Comparison of ENCODE assay signal across 7 cellular contexts in the genomic region with DNA sequence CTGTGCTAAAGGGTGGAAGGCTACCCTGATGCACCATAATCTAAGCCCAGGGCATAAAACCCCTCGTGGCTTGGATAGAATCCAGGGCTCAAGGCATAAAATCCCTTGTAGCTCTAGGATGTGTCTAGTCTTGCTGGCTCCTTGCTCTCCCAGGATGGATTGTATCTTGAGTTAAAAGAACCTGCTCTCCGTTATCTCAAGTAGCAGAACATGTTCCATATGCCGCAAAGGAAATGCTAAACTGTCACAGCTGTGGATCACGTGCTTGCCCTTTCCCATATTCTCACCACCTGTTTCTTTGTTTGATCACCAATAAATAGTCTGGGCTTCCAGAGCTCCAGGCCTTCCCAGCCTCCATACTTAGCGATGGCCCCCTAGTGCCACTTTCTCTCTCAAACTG.
A peak's percentile ranks its signal among the peaks of the same experiment; 100 is the strongest.
DNase-seq lines count a peak whose midpoint lies in the region; TF ChIP-seq lines count a peak whose summit lies in the region.
"Not testable (repeated sequence)": the region's sequence is repeated elsewhere in the genome, so short reads cannot be mapped to it uniquely, and the experiment has no call there.

No MANE protein-coding gene starts in this region.

- DNase-seq in DMS 273 (lab: John Stamatoyannopoulos, UW; ENCODE audit: unreplicated experiment) (peak; percentile 60), HFF-Myc (ENCODE audit: extremely low read depth, low read depth) (peak; percentile 41), NCI-H2171 (lab: John Stamatoyannopoulos, UW) (peak; percentile 75), NCI-H524 treated with DMSO at 0.1 percent for 48 hours (lab: John Stamatoyannopoulos, UW) (peak; percentile 48), SHP77 (lab: John Stamatoyannopoulos, UW) (peak; percentile 2 to 7)
- DNase-seq in endothelial cell (ENCODE audit: low spot score); neural crest cell (ENCODE audit: low read depth, low spot score): not testable (repeated sequence)

- not testable (repeated sequence) for H3K4me3 ChIP-seq in HFF-Myc (replicated peaks; ENCODE audit: low read depth, low read length)

- peak overlapping the region; percentile 37 for H3K4me3 Mint-ChIP-seq in endothelial cell (ENCODE audit: unreplicated experiment)
- H3K4me3 Mint-ChIP-seq in neural crest cell = not testable (repeated sequence)

- peaks cover 22% of the 10 kb centered on the region for H3K36me3 Mint-ChIP-seq in endothelial cell (ENCODE audit: low read depth, unreplicated experiment)
- peaks cover 46% of the 10 kb centered on the region for H3K36me3 Mint-ChIP-seq in neural crest cell (ENCODE audit: low read depth)

- not testable (repeated sequence) for H3K27ac Mint-ChIP-seq in endothelial cell (ENCODE audit: unreplicated experiment)
- peak overlapping the region; percentile 5 for H3K27ac Mint-ChIP-seq in neural crest cell (ENCODE audit: unreplicated experiment)

- H3K4me1 Mint-ChIP-seq in endothelial cell (ENCODE audit: unreplicated experiment); neural crest cell: not testable (repeated sequence)

- H3K27me3 Mint-ChIP-seq in endothelial cell (ENCODE audit: unreplicated experiment); neural crest cell (ENCODE audit: low read depth): not testable (repeated sequence)

- not testable (repeated sequence) for H3K9me3 Mint-ChIP-seq in endothelial cell (ENCODE audit: unreplicated experiment)
- H3K9me3 Mint-ChIP-seq in neural crest cell = peaks cover 13% of the 10 kb centered on the region

- TF ChIP-seq CTCF in HFF-Myc (IDR thresholded peaks at IDR 0.05; ENCODE audit: low read depth, low read length, missing control alignments); endothelial cell (IDR thresholded peaks at IDR 0.05; ENCODE audit: unreplicated experiment); neural crest cell (conservative IDR thresholded peaks at IDR 0.05): not testable (repeated sequence)
